ENCODE assay signal across 1 cellular context in genomic region chr21:43718872-43719747, GRCh38.
A peak's percentile ranks its signal among the peaks of the same experiment; 100 is the strongest.
TF ChIP-seq lines count a peak whose summit lies in the region.

Gene PDXK (plus strand): TSS chr21:43719129. CDS start chr21:43719295, 166 bp downstream.

TF ChIP-seq in HepG2, 621 proteins besides CTCF, POLR2A, EP300 and RAD21 (continued from another document and continues in another):
- TF ChIP-seq GLMP (CRISPR knock-in tag; IDR thresholded peaks at IDR 0.05; ENCODE audit: borderline replicate concordance) (no peak), ZNF33B (CRISPR knock-in tag; IDR thresholded peaks at IDR 0.05) (no peak), ZNF780A (CRISPR knock-in tag; IDR thresholded peaks at IDR 0.05) (no peak), MED13 (CRISPR knock-in tag; IDR thresholded peaks at IDR 0.05) (no peak), ZGPAT (CRISPR knock-in tag; IDR thresholded peaks at IDR 0.05) (peak; percentile 28; the same call in 1 of the 2 replicates), ZNF766 (CRISPR knock-in tag; IDR thresholded peaks at IDR 0.05; ENCODE audit: borderline replicate concordance) (no peak; the same call in 1 of the 2 replicates), MTERF4 (CRISPR knock-in tag; IDR thresholded peaks at IDR 0.05) (no peak; the same call in 1 of the 2 replicates), ZNF543 (CRISPR knock-in tag; IDR thresholded peaks at IDR 0.05) (no peak), RELA (CRISPR knock-in tag; IDR thresholded peaks at IDR 0.05) (no peak), ZNF710 (CRISPR knock-in tag; IDR thresholded peaks at IDR 0.05; ENCODE audit: borderline replicate concordance) (no peak), ZNF563 (CRISPR knock-in tag; IDR thresholded peaks at IDR 0.05) (0 out of 2 replicates have a peak, but pooled peaks have one; percentile 14), TAF15 (IDR thresholded peaks at IDR 0.05; ENCODE audit: low read depth, low read length, poor library complexity, severe bottlenecking) (no peak), ZNF704 (CRISPR knock-in tag; IDR thresholded peaks at IDR 0.05; ENCODE audit: borderline replicate concordance) (no peak), GABPB1 (CRISPR knock-in tag; IDR thresholded peaks at IDR 0.05) (peak; percentile 65; the same call in 1 of the 2 replicates), ZNF484 (CRISPR knock-in tag; IDR thresholded peaks at IDR 0.05; ENCODE audit: borderline replicate concordance, low read depth) (no peak), ZIK1 (CRISPR knock-in tag; IDR thresholded peaks at IDR 0.05; ENCODE audit: borderline replicate concordance, low read depth) (no peak), SNRNP70 (IDR thresholded peaks at IDR 0.05; ENCODE audit: low read depth, low read length) (no peak), IKZF5 (CRISPR knock-in tag; IDR thresholded peaks at IDR 0.05) (no peak), ZC3H13 (CRISPR knock-in tag; IDR thresholded peaks at IDR 0.05) (no peak), ZHX2 (IDR thresholded peaks at IDR 0.05; ENCODE audit: low read depth) (no peak), ZHX2 (CRISPR knock-in tag; IDR thresholded peaks at IDR 0.05; ENCODE audit: borderline replicate concordance) (no peak), NFIB (CRISPR knock-in tag; IDR thresholded peaks at IDR 0.05; ENCODE audit: borderline replicate concordance) (no peak), ZBED4 (CRISPR knock-in tag; IDR thresholded peaks at IDR 0.05; ENCODE audit: borderline replicate concordance) (no peak; the same call in 1 of the 2 replicates), KLF11 (CRISPR knock-in tag; IDR thresholded peaks at IDR 0.05) (no peak), MXI1 (IDR thresholded peaks at IDR 0.05; ENCODE audit: borderline replicate concordance, low read depth, low read length) (peak; percentile 44; the same call in 1 of the 3 replicates), ZMYM4 (CRISPR knock-in tag; IDR thresholded peaks at IDR 0.05) (peak; percentile 47; the same call in 1 of the 2 replicates), THAP8 (CRISPR knock-in tag; IDR thresholded peaks at IDR 0.05; ENCODE audit: borderline replicate concordance) (0 out of 2 replicates have a peak, but pooled peaks have one; percentile 8), SOX6 (IDR thresholded peaks at IDR 0.05) (no peak), SOX6 (CRISPR knock-in tag; IDR thresholded peaks at IDR 0.05) (no peak), ZNF503 (CRISPR knock-in tag; IDR thresholded peaks at IDR 0.05) (no peak; the same call in 1 of the 2 replicates), TCF7L2 (IDR thresholded peaks at IDR 0.05; ENCODE audit: low read depth, low read length) (no peak), RBAK (CRISPR knock-in tag; IDR thresholded peaks at IDR 0.05) (no peak)
